Comparison of ENCODE assay signal across 14 cellular contexts in genomic region chr5:160539431-160539830, GRCh38.
A peak's percentile ranks its signal among the peaks of the same experiment; 100 is the strongest.
DNase-seq lines count a peak whose midpoint lies in the region; ATAC-seq and TF ChIP-seq lines count a peak whose summit lies in the region.
"Had no signal": no experiment of that assay in that cellular context is flagged by ENCODE, and none has a peak within 500 bp of the region (broad histone marks: within the 10 kb centered on the region; RNA-seq: fewer than 3 reads in every experiment).

No MANE protein-coding gene starts in this region.

- H3K27me3 ChIP-seq in esophagus squamous epithelium = no peaks in the 10 kb centered on the region
- H3K27me3 ChIP-seq: testis had no signal

- H3K27ac Mint-ChIP-seq in activated CD8-positive, alpha-beta memory T cell treated with anti-CD3 and anti-CD28 coated beads, Interleukin-2, amount 10 ng/mL, durations not matched to agents 7 days and 5 days = no peak overlapping the region

- TF ChIP-seq POLR2A in esophagus squamous epithelium (IDR thresholded peaks at IDR 0.05) = no peak

- intact Hi-C loops in esophagus squamous epithelium (cut with DNase I) = no loop called here

- WGBS in esophagus squamous epithelium, 2 donors = 20 to 38% methylated on average over 1 of the region's 1 CpG

- H3K27me3 Mint-ChIP-seq in activated CD8-positive, alpha-beta memory T cell treated with anti-CD3 and anti-CD28 coated beads, Interleukin-2, amount 10 ng/mL, durations not matched to agents 7 days and 5 days = no peaks in the 10 kb centered on the region

- H3K4me1 ChIP-seq in esophagus squamous epithelium = no peaks in the 10 kb centered on the region
- H3K4me1 ChIP-seq: A549 had no signal

- peak; percentile 44 to 45 for DNase-seq in activated CD4-positive, alpha-beta T cell treated with anti-CD3 and anti-CD28 coated beads for 24 hours (ENCODE audit: low read depth in 2 of 2)
- no peak for DNase-seq in activated CD4-positive, alpha-beta T cell treated with anti-CD3 and anti-CD28 coated beads, Interleukin-2, amount 50 U/mL, for 4 hours
- DNase-seq in activated CD8-positive, alpha-beta memory T cell treated with anti-CD3 and anti-CD28 coated beads, Interleukin-2, amount 10 ng/mL, durations not matched to agents 7 days and 5 days = peak; percentile 43
- DNase-seq in stimulated activated CD4-positive, alpha-beta T cell treated with anti-CD3 and anti-CD28 coated beads, Interleukin-4, amount 100 ng/mL, for 24 hours = peak; percentile 77
- DNase-seq in esophagus squamous epithelium (lab: John Stamatoyannopoulos, UW) = no peak
- DNase-seq: EL, NCI-H2029, PC-9, testis had no signal

- no peak overlapping the region for H3K4me3 Mint-ChIP-seq in activated CD8-positive, alpha-beta memory T cell treated with anti-CD3 and anti-CD28 coated beads, Interleukin-2, amount 10 ng/mL, durations not matched to agents 7 days and 5 days

- no peaks in the 10 kb centered on the region for H3K4me1 Mint-ChIP-seq in activated CD8-positive, alpha-beta memory T cell treated with anti-CD3 and anti-CD28 coated beads, Interleukin-2, amount 10 ng/mL, durations not matched to agents 7 days and 5 days

- H3K9me3 ChIP-seq in esophagus squamous epithelium = no peaks in the 10 kb centered on the region
- H3K9me3 ChIP-seq: A549, testis had no signal

- no peaks in the 10 kb centered on the region for H3K9me3 Mint-ChIP-seq in activated CD8-positive, alpha-beta memory T cell treated with anti-CD3 and anti-CD28 coated beads, Interleukin-2, amount 10 ng/mL, durations not matched to agents 7 days and 5 days (ENCODE audit: low read depth)

- H3K4me3 ChIP-seq in esophagus squamous epithelium = no peak overlapping the region
- H3K4me3 ChIP-seq: A549, PC-9, testis had no signal

- ATAC-seq in HG02610 (IDR thresholded peaks at IDR 0.05; ENCODE audit: unreplicated experiment) (peak; percentile 70), GM18517 (IDR thresholded peaks at IDR 0.05; ENCODE audit: unreplicated experiment) (no peak), GM21529 (IDR thresholded peaks at IDR 0.05; ENCODE audit: unreplicated experiment) (no peak)
- peak; percentile 27 for ATAC-seq in activated CD8-positive, alpha-beta memory T cell treated with anti-CD3 and anti-CD28 coated beads, Interleukin-2, amount 10 ng/mL, durations not matched to agents 7 days and 5 days
- ATAC-seq: A549, esophagus mucosa had no signal

- TF ChIP-seq CTCF in esophagus squamous epithelium (IDR thresholded peaks at IDR 0.05) = no peak

- CTCF ChIA-PET in activated CD8-positive, alpha-beta memory T cell treated with anti-CD3 and anti-CD28 coated beads, Interleukin-2, amount 10 ng/mL, durations not matched to agents 7 days and 5 days (lab: Charles Lee) = no interaction called here

- H3K27ac ChIP-seq in esophagus squamous epithelium = no peak overlapping the region
- H3K27ac ChIP-seq: A549, PC-9, testis had no signal

- H3K36me3 Mint-ChIP-seq in activated CD8-positive, alpha-beta memory T cell treated with anti-CD3 and anti-CD28 coated beads, Interleukin-2, amount 10 ng/mL, durations not matched to agents 7 days and 5 days = no peaks in the 10 kb centered on the region

- H3K36me3 ChIP-seq in esophagus squamous epithelium = no peaks in the 10 kb centered on the region

Comparison
In these comparisons a context has a peak if more than half of its experiments do, and no peak if none do; other contexts are left out.
1. DNase-seq: peak in activated CD4-positive, alpha-beta T cell treated with anti-CD3 and anti-CD28 coated beads for 24 hours (2 of 2), activated CD8-positive, alpha-beta memory T cell treated with anti-CD3 and anti-CD28 coated beads, Interleukin-2, amount 10 ng/mL, durations not matched to agents 7 days and 5 days (single experiment) and stimulated activated CD4-positive, alpha-beta T cell treated with anti-CD3 and anti-CD28 coated beads, Interleukin-4, amount 100 ng/mL, for 24 hours (single experiment); none in activated CD4-positive, alpha-beta T cell treated with anti-CD3 and anti-CD28 coated beads, Interleukin-2, amount 50 U/mL, for 4 hours (0 of 2) and esophagus squamous epithelium (single experiment).
2. ATAC-seq: peak in HG02610 (single experiment) and activated CD8-positive, alpha-beta memory T cell treated with anti-CD3 and anti-CD28 coated beads, Interleukin-2, amount 10 ng/mL, durations not matched to agents 7 days and 5 days (single experiment); none in GM18517 (single experiment) and GM21529 (single experiment).